In the genomic region with DNA sequence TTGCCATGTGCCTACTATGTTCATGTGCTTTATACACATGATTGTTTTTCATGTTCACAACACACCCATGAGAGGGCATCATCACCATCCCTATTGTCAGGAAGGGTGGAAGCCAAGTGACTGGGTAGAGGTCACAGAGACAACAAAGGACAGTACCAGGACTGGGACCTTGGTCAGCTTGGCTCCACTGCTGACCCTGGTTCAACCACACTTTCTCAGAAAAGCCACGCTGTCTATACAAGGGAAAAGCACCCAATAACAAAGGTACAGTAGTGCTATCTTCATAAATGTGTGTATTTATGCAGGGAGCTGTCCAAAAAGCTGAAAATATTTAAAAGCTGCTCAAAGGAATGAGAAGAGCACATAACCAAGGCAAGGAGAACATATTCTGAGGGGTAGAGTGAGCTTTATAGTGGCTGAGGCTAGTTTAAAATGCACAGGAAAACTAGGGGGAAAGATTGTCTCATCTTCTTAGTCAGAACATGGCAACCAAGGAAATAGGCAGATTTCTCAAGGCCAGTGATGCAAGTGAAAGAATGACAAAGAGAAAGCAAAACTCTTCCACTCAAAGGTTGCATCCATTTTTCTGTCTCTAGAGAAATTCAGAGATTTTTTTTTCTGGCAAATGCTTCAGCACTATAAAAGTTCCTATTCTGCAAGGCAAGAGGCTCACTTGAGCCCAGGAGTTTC, we compare ENCODE assay signal across 12 cellular contexts.
DNase-seq lines count a peak whose midpoint lies in the region; ATAC-seq, FAIRE-seq and TF ChIP-seq lines count a peak whose summit lies in the region.
"Had no signal": no experiment of that assay in that cellular context is flagged by ENCODE, and none has a peak within 500 bp of the region (broad histone marks: within the 10 kb centered on the region; RNA-seq: fewer than 3 reads in every experiment).

No MANE protein-coding gene starts in this region.

- H3K4me2 ChIP-seq in mammary epithelial cell (ENCODE audit: insufficient read depth, low read depth, low read length) (no peak overlapping the region), HepG2 (ENCODE audit: low read depth, low read length) (no peak overlapping the region)

- H3K9ac ChIP-seq in mammary epithelial cell (ENCODE audit: insufficient read depth, low read length) (no peak overlapping the region), HepG2 (ENCODE audit: insufficient read depth, low read depth, low read length) (no peak overlapping the region)

- FAIRE-seq in HepG2 (lab: Jason Lieb, UNC) = no peak
- FAIRE-seq: islet of Langerhans had no signal

- H3K79me2 ChIP-seq in mammary epithelial cell (ENCODE audit: insufficient read depth, low read length) (no peaks in the 10 kb centered on the region), HepG2 (ENCODE audit: insufficient read depth, low read length) (no peaks in the 10 kb centered on the region)

- H3K4me1 ChIP-seq in mammary epithelial cell (ENCODE audit: insufficient read depth, low read length) (peaks cover 19% of the 10 kb centered on the region), HepG2 (ENCODE audit: insufficient read depth, low read length) (no peaks in the 10 kb centered on the region)

- H2AFZ ChIP-seq in mammary epithelial cell (ENCODE audit: low read depth, low read length) (no peak overlapping the region), HepG2 (ENCODE audit: low read length) (no peak overlapping the region)

- no peaks in the 10 kb centered on the region for H3K9me3 ChIP-seq in mammary epithelial cell (replicated peaks; ENCODE audit: insufficient read depth, low read length)
- H3K9me3 ChIP-seq in HepG2 (ENCODE audit: low read length) = no peaks in the 10 kb centered on the region
- peaks cover 3% of the 10 kb centered on the region; the same call in 1 of the 2 replicates for H3K9me3 ChIP-seq in MG63

- BruUV-seq in mammary epithelial cell (replicated peaks; lab: Mats Ljungman, UMichigan) (no TSS peak), HepG2 (replicated peaks; lab: Mats Ljungman, UMichigan) (no TSS peak)

- H3K27ac ChIP-seq in mammary epithelial cell (ENCODE audit: insufficient read depth, low read depth, low read length) (no peak overlapping the region), HepG2 (ENCODE audit: extremely low read length, insufficient read depth, low read length) (no peak overlapping the region)
- H3K27ac ChIP-seq: C4-2B had no signal

- 25% methylated on average over 1 of the region's 1 CpG for WGBS in mammary epithelial cell (ENCODE audit: low coverage, missing lambda C conversion rate)
- WGBS in HepG2 (ENCODE audit: low lambda C conversion rate) = 0% methylated on average over 1 of the region's 1 CpG

- POLR2A ChIA-PET in HepG2 (lab: Yijun Ruan, JAX) = no interaction called here

- H3K27me3 ChIP-seq in mammary epithelial cell (ENCODE audit: insufficient read depth, low read length) (no peaks in the 10 kb centered on the region), HepG2 (ENCODE audit: control insufficient read depth in 1 of 2, insufficient read depth in 2 of 2, low read length in 2 of 2) (peaks cover 0 to 4% of the 10 kb centered on the region in 2 experiments; a peak in 2 of 5 replicates), MG63 (no peaks in the 10 kb centered on the region)

- TF ChIP-seq EP300 in HepG2 (IDR thresholded peaks at IDR 0.05; ENCODE audit: low read depth in 2 of 2, low read length in 2 of 2) (no peak), HepG2 (CRISPR knock-in tag; IDR thresholded peaks at IDR 0.05; ENCODE audit: borderline replicate concordance) (no peak)

- no peak for TF ChIP-seq CTCF in GM10266 (IDR thresholded peaks at IDR 0.05; ENCODE audit: control insufficient read depth, insufficient read depth, low read depth, missing control alignments)
- TF ChIP-seq CTCF in mammary epithelial cell (conservative IDR thresholded peaks at IDR 0.05 in 1 of 2, IDR thresholded peaks at IDR 0.05 in 1 of 2; ENCODE audit: extremely low read depth in 1 of 2, insufficient read depth in 1 of 2, low read depth in 1 of 2, low read length in 2 of 2) = no peak
- TF ChIP-seq CTCF in HepG2 (CRISPR knock-in tag; IDR thresholded peaks at IDR 0.05) = peak; percentile 23; the same call in 1 of the 2 replicates

- TF ChIP-seq POLR2A in HepG2 (IDR thresholded peaks at IDR 0.05; ENCODE audit: insufficient read depth in 1 of 2, low read depth in 2 of 2, low read length in 2 of 2) = no peak

- intact Hi-C loops in mammary epithelial cell (cut with micrococcal nuclease) (loop anchor here (10.0 kb wide), 1 partner anchor 307 kb away; no protein-coding TSS in a partner anchor), HepG2 (cut with micrococcal nuclease; ENCODE audit: unreplicated experiment) (no loop called here)

- TF ChIP-seq RAD21 in HepG2 (CRISPR knock-in tag; IDR thresholded peaks at IDR 0.05) = no peak

- dilution Hi-C loops in mammary epithelial cell (cut with HindIII; ENCODE audit: low sequenced_read_pairs) = no loop called here

- in situ Hi-C loops in mammary epithelial cell (cut with MboI; ENCODE audit: low sequenced_read_pairs in 2 of 2) (no loop called here), HepG2 (cut with HindIII; ENCODE audit: extremely low pct_ligation_motif_present, low pct_unique_long_range_greater_than_20kb) (no loop called here)

- H3K4me3 ChIP-seq in mammary epithelial cell (replicated peaks in 1 of 3; ENCODE audit: insufficient read depth in 1 of 3, low read depth in 2 of 3, low read length in 3 of 3) (no peak overlapping the region), HepG2 (replicated peaks in 1 of 3; ENCODE audit: insufficient read depth in 1 of 3, low read depth in 2 of 3, low read length in 3 of 3) (no peak overlapping the region), MG63 (no peak overlapping the region)

- ATAC-seq in HepG2 (peak; percentile 57), HG02973 (IDR thresholded peaks at IDR 0.05; ENCODE audit: unreplicated experiment) (no peak)

- CTCF ChIA-PET in mammary epithelial cell (lab: Charles Lee; ENCODE audit: low non-redundant PET) = no interaction called here
- CTCF ChIA-PET in HepG2 (lab: Yijun Ruan, JAX; ENCODE audit: low intra/inter-chr PET ratio, low total read pairs) = no interaction called here

- H3K36me3 ChIP-seq in mammary epithelial cell (ENCODE audit: insufficient read depth, low read length) (no peaks in the 10 kb centered on the region), HepG2 (replicated peaks in 1 of 2; ENCODE audit: control insufficient read depth in 1 of 2, insufficient read depth in 2 of 2, low read length in 2 of 2) (no peaks in the 10 kb centered on the region), MG63 (no peaks in the 10 kb centered on the region)

- no peaks in the 10 kb centered on the region for H4K20me1 ChIP-seq in mammary epithelial cell (ENCODE audit: insufficient read depth, low read length)
- H4K20me1 ChIP-seq in HepG2 (ENCODE audit: insufficient read depth, low read length) = no peaks in the 10 kb centered on the region

- DNase-seq in GM10266 (ENCODE audit: extremely low spot score) (peak; percentile 25), NAMALWA (ENCODE audit: low spot score) (peak; percentile 2), mammary epithelial cell (peak; percentile 60), HepG2 (ENCODE audit: low spot score) (no peak), NCI-H146 (lab: John Stamatoyannopoulos, UW) (no peak), MG63 (no peak), NCI-H1092 (lab: John Stamatoyannopoulos, UW) (no peak)
- DNase-seq: effector CD4-positive, alpha-beta T cell; NCI-H526 had no signal

TF ChIP-seq in HepG2, 621 proteins besides CTCF, POLR2A, EP300 and RAD21:
- TF ChIP-seq, protein P1, sequence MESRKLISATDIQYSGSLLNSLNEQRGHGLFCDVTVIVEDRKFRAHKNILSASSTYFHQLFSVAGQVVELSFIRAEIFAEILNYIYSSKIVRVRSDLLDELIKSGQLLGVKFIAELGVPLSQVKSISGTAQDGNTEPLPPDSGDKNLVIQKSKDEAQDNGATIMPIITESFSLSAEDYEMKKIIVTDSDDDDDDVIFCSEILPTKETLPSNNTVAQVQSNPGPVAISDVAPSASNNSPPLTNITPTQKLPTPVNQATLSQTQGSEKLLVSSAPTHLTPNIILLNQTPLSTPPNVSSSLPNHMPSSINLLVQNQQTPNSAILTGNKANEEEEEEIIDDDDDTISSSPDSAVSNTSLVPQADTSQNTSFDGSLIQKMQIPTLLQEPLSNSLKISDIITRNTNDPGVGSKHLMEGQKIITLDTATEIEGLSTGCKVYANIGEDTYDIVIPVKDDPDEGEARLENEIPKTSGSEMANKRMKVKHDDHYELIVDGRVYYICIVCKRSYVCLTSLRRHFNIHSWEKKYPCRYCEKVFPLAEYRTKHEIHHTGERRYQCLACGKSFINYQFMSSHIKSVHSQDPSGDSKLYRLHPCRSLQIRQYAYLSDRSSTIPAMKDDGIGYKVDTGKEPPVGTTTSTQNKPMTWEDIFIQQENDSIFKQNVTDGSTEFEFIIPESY (CRISPR knock-in tag; IDR thresholded peaks at IDR 0.05) = no peak
- TF ChIP-seq SP140L (CRISPR knock-in tag; IDR thresholded peaks at IDR 0.05; ENCODE audit: borderline replicate concordance) (no peak), STAG1 (CRISPR knock-in tag; IDR thresholded peaks at IDR 0.05) (peak; percentile 54)
- TF ChIP-seq, protein P2, sequence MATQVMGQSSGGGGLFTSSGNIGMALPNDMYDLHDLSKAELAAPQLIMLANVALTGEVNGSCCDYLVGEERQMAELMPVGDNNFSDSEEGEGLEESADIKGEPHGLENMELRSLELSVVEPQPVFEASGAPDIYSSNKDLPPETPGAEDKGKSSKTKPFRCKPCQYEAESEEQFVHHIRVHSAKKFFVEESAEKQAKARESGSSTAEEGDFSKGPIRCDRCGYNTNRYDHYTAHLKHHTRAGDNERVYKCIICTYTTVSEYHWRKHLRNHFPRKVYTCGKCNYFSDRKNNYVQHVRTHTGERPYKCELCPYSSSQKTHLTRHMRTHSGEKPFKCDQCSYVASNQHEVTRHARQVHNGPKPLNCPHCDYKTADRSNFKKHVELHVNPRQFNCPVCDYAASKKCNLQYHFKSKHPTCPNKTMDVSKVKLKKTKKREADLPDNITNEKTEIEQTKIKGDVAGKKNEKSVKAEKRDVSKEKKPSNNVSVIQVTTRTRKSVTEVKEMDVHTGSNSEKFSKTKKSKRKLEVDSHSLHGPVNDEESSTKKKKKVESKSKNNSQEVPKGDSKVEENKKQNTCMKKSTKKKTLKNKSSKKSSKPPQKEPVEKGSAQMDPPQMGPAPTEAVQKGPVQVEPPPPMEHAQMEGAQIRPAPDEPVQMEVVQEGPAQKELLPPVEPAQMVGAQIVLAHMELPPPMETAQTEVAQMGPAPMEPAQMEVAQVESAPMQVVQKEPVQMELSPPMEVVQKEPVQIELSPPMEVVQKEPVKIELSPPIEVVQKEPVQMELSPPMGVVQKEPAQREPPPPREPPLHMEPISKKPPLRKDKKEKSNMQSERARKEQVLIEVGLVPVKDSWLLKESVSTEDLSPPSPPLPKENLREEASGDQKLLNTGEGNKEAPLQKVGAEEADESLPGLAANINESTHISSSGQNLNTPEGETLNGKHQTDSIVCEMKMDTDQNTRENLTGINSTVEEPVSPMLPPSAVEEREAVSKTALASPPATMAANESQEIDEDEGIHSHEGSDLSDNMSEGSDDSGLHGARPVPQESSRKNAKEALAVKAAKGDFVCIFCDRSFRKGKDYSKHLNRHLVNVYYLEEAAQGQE (IDR thresholded peaks at IDR 0.05; ENCODE audit: borderline replicate concordance in 1 of 2, low read depth in 1 of 2, low read length in 2 of 2) = peak in 1 of 2 experiments; percentile 38; a peak in 1 of 4 replicates

Comparison
In these comparisons a context has a peak if more than half of its experiments do, and no peak if none do; other contexts are left out.
1. DNase-seq: peak in GM10266 (single experiment), NAMALWA (single experiment) and mammary epithelial cell (single experiment); none in HepG2 (single experiment), NCI-H146 (single experiment), MG63 (single experiment) and NCI-H1092 (single experiment).